ENCODE assay signal across 9 cellular contexts in the genomic region with DNA sequence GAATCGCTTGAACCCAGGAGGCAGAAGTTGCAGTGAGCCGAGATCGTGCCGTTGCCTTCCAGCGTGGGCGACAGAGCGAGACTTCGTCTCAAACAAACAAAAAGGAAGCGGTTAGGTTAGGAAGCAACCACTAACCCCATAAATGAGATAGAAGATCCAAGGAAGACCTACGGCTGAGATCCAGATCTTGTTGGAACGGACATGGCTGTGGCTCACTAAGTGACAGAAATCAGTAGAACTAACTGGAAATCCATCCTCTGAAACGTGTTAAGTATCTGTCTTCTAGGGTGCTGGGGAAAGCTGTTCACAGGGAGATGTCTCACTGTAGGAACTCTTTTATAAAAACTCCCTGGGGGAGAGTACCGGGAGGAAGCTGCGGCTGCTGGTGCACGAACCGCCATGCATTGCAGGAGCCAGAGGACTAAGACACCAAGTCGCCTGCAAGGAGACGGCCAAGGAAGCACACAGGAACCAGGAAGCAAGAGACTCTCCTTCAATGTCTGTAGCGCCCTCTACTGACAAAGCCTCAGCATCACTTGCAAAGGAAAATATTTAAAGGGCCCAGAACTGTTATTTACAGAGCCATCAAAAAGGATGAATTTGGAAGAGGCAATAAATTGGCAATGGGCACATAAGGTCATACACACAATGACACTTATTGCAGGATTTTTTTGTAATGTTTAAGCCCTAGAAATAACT. TPM values are rescaled to one million over a fixed set of nuclear protein-coding genes. Genes with fewer than 3 reads are reported as not detected.
A peak's percentile ranks its signal among the peaks of the same experiment; 100 is the strongest.
DNase-seq lines count a peak whose midpoint lies in the region; ATAC-seq and TF ChIP-seq lines count a peak whose summit lies in the region.
"Had no signal": no experiment of that assay in that cellular context is flagged by ENCODE, and none has a peak within 500 bp of the region (broad histone marks: within the 10 kb centered on the region; RNA-seq: fewer than 3 reads in every experiment).

No MANE protein-coding gene starts in this region.

- no peak overlapping the region for H3K27ac ChIP-seq in RWPE2 (ENCODE audit: poor library complexity, severe bottlenecking)
- H3K27ac ChIP-seq: ovary had no signal

- no peaks in the 10 kb centered on the region for H3K9me3 ChIP-seq in RWPE2 (ENCODE audit: severe bottlenecking)
- H3K9me3 ChIP-seq: ovary had no signal

- no peaks in the 10 kb centered on the region for H3K4me1 ChIP-seq in RWPE2 (ENCODE audit: insufficient read depth, poor library complexity, severe bottlenecking)

- peak; percentile 32 for TF ChIP-seq CTCF in RWPE2 (IDR thresholded peaks at IDR 0.05; ENCODE audit: poor library complexity, severe bottlenecking)
- peak; percentile 77 for TF ChIP-seq CTCF in choroid plexus epithelial cell (conservative IDR thresholded peaks at IDR 0.05; ENCODE audit: low read depth, low read length)
- no peak for TF ChIP-seq CTCF in lower leg skin (IDR thresholded peaks at IDR 0.05)

- 70 to 77% methylated on average over 19 of the region's 19 CpGs for WGBS in lower leg skin, 2 donors

- no peaks in the 10 kb centered on the region for H3K27me3 ChIP-seq in RWPE2 (ENCODE audit: insufficient read depth, poor library complexity, severe bottlenecking)
- H3K27me3 ChIP-seq: ovary had no signal

- peak; percentile 58 for ATAC-seq in HG03469 (IDR thresholded peaks at IDR 0.05; ENCODE audit: unreplicated experiment)
- no peak for ATAC-seq in RWPE2 (ENCODE audit: low read depth)
- ATAC-seq in GM18861 (IDR thresholded peaks at IDR 0.05; ENCODE audit: unreplicated experiment) = no peak
- ATAC-seq in HG02938 (IDR thresholded peaks at IDR 0.05; ENCODE audit: unreplicated experiment) = no peak

- intact Hi-C loops in lower leg skin (cut with DNase I; ENCODE audit: low total_unique reads) = no loop called here

- no peaks in the 10 kb centered on the region for H3K36me3 ChIP-seq in RWPE2 (ENCODE audit: low read depth)
- H3K36me3 ChIP-seq: ovary had no signal

- H3K4me3 ChIP-seq in RWPE2 (ENCODE audit: severe bottlenecking) (no peak overlapping the region), choroid plexus epithelial cell (ENCODE audit: low read depth, low read length) (no peak overlapping the region), lower leg skin (ENCODE audit: low read depth, poor library complexity, severe bottlenecking) (no peak overlapping the region)
- H3K4me3 ChIP-seq: ovary had no signal

- peak; percentile 42 for DNase-seq in 8988T
- peak; percentile 29 for DNase-seq in GDM1 (lab: John Stamatoyannopoulos, UW)
- DNase-seq in RWPE2 (ENCODE audit: low spot score) = no peak
- DNase-seq in choroid plexus epithelial cell (ENCODE audit: low read depth) = peak; percentile 81
- peak; percentile 23 to 76 for DNase-seq in lower leg skin (ENCODE audit: low spot score in 2 of 2)

- TF ChIP-seq POLR2A in lower leg skin (IDR thresholded peaks at IDR 0.05) = no peak

RNA-seq across cellular contexts. Expression of a gene that starts 16.9 kb away (rescaled TPM):
- total RNA-seq in lower leg skin = 10 to 100 TPM; 15.8 to 25.4 (median 19.7) TPM

RNA-seq across cellular contexts. Expression of a gene that starts 47.6 kb away (rescaled TPM):
- total RNA-seq in lower leg skin = 10 to 100 TPM; 37.6 to 96.2 (median 52.8) TPM

RNA-seq across cellular contexts. Expression of a gene that starts 51.4 kb away (rescaled TPM):
- 1 to 10 TPM in 3 of 4 donors, not detected in 1; 1.3 to 2.8 (median 2.1) TPM for total RNA-seq in lower leg skin

Comparison
In these comparisons a context has a peak if more than half of its experiments do, and no peak if none do; other contexts are left out.
1. CTCF ChIP-seq: peak in RWPE2 (single experiment) and choroid plexus epithelial cell (single experiment); none in lower leg skin (0 of 3).